ENCODE assay signal across 11 cellular contexts in the genomic region with DNA sequence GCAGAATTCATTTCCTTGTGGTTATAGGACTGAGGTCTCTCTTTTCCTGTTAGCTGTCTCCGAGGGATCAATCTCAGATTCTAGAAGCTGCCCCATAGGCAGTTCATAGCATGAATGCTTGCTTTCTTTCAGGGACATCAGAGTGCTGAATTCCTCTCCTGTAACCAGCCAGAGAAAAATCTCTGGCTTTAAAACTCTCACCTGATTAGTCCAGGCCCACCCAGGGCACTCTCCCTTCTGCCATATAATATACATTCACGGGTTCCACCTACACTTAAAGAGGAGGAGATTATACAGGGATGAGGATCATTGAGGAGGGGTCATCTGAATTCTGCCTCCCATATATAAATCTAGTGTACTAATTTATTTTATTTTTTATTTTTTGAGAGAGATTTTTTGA. TPM values are rescaled to one million over a fixed set of nuclear protein-coding genes. Genes with fewer than 3 reads are reported as not detected.
"Had no signal": no experiment of that assay in that cellular context is flagged by ENCODE, and none has a peak within 500 bp of the region (broad histone marks: within the 10 kb centered on the region; RNA-seq: fewer than 3 reads in every experiment).

No MANE protein-coding gene starts in this region.

- H3K4me1 ChIP-seq: HAP-1 had no signal

- FAIRE-seq: HTR-8/SVneo had no signal

- ATAC-seq: HCT116 had no signal

- H3K9ac ChIP-seq: GM23248, KMS-11 had no signal

- DNase-seq: GM23248, GOT3, H7, IMR-90, KBM-7 had no signal

- H3K9me3 ChIP-seq: HAP-1 had no signal

- H3K4me2 ChIP-seq: KMS-11 had no signal

- H2AFZ ChIP-seq: GM23248 had no signal

- H3K36me3 ChIP-seq: HAP-1 had no signal

- H3K27ac ChIP-seq: GM23248, KMS-11 had no signal

- H3K4me3 ChIP-seq: GM23248, HAP-1 had no signal

RNA-seq across cellular contexts. Expression of a gene that starts 2.1 kb away (rescaled TPM):
- total RNA-seq: H4, HT-29 had no signal

RNA-seq across cellular contexts. Expression of a gene that starts 11.9 kb away (rescaled TPM):
- total RNA-seq: GM23248, H4, H7, HT-29, IMR-90 had no signal
- polyA plus RNA-seq: GM23248, IMR-90 had no signal

RNA-seq across cellular contexts. Expression of a gene that starts 21.2 kb away (rescaled TPM):
- total RNA-seq: GM23248, H4, H7, HT-29, IMR-90 had no signal
- polyA plus RNA-seq: GM23248, IMR-90 had no signal
